In genomic region chr15:44728232-44728575, GRCh38 we compare ENCODE assay signal across 9 cellular contexts. TPM values are rescaled to one million over a fixed set of nuclear protein-coding genes. Genes with fewer than 3 reads are reported as not detected.
DNase-seq lines count a peak whose midpoint lies in the region; ATAC-seq, FAIRE-seq and TF ChIP-seq lines count a peak whose summit lies in the region.
"Not testable (repeated sequence)": the region's sequence is repeated elsewhere in the genome, so short reads cannot be mapped to it uniquely, and the experiment has no call there.
"Had no signal": no experiment of that assay in that cellular context is flagged by ENCODE, and none has a peak within 500 bp of the region (broad histone marks: within the 10 kb centered on the region; RNA-seq: fewer than 3 reads in every experiment).

No MANE protein-coding gene starts in this region.

- TF ChIP-seq EP300 in A549 (IDR thresholded peaks at IDR 0.05): not testable (repeated sequence)

- intact Hi-C loops in heart left ventricle (cut with DNase I): loop anchor here in 5 of 10 donors (2.0 kb wide), 3 partner anchors 15 to 65 kb away; partner anchors contain the start of genes SPG11 (in 3 of the 5), B2M (in 2 of the 5) and PATL2 (in 2 of the 5)

- not testable (repeated sequence) for H3K9me3 Mint-ChIP-seq in activated T-cell treated with anti-CD3 and anti-CD28 coated beads, Interleukin-2, amount 50 U/mL, for 72 hours; chondrocyte (ENCODE audit: low read depth)

- not testable (repeated sequence) for ATAC-seq in A549; GM18505 (IDR thresholded peaks at IDR 0.05; ENCODE audit: unreplicated experiment); activated T-cell treated with anti-CD3 and anti-CD28 coated beads, Interleukin-2, amount 50 U/mL, for 72 hours (replicated peaks in 1 of 2); heart left ventricle

- not testable (repeated sequence) for H4K20me1 ChIP-seq in OCI-LY3 (ENCODE audit: insufficient read depth, low read length)

- peaks cover 14% of the 10 kb centered on the region for H3K36me3 ChIP-seq in OCI-LY3 (replicated peaks; ENCODE audit: low read depth, low read length)
- peaks cover 0 to 16% (median 11%) of the 10 kb centered on the region in 9 donors for H3K36me3 ChIP-seq in heart left ventricle
- H3K36me3 ChIP-seq in mucosa of stomach (ENCODE audit: control insufficient read depth, insufficient read depth, low read length); skeletal muscle satellite cell (ENCODE audit: insufficient read depth, low read length): not testable (repeated sequence)

- not testable (repeated sequence) for H3K27me3 ChIP-seq in OCI-LY3 (ENCODE audit: low read depth, low read length); heart left ventricle; mucosa of stomach (ENCODE audit: control insufficient read depth, insufficient read depth, low read length); skeletal muscle satellite cell (ENCODE audit: control insufficient read depth, insufficient read depth, low read length)

- peak overlapping the region; percentile 71 for H3K4me2 ChIP-seq in A549
- peak overlapping the region; percentile 88 for H3K4me2 ChIP-seq in OCI-LY3 (ENCODE audit: low read length)
- H3K4me2 ChIP-seq in skeletal muscle satellite cell (ENCODE audit: low read length): peak overlapping the region; percentile 93

- FAIRE-seq in A549 (lab: Jason Lieb, UNC): not testable (repeated sequence)

- H2AFZ ChIP-seq in OCI-LY3 (ENCODE audit: low read depth, low read length): not testable (repeated sequence)

- H3K4me3 ChIP-seq in A549 (peak overlapping the region; percentile 58), OCI-LY3 (ENCODE audit: low read length) (peak overlapping the region; percentile 72), heart left ventricle (peak overlapping the region in 10 of 12 donors; percentile 43 to 92 (median 82)), skeletal muscle satellite cell (ENCODE audit: low read length) (peak overlapping the region; percentile 83)
- not testable (repeated sequence) for H3K4me3 ChIP-seq in mucosa of stomach (ENCODE audit: low read length)

- TF ChIP-seq CTCF in A549 (IDR thresholded peaks at IDR 0.05); OCI-LY3 (IDR thresholded peaks at IDR 0.05; ENCODE audit: low read depth, low read length); chondrocyte (IDR thresholded peaks at IDR 0.05); heart left ventricle (IDR thresholded peaks at IDR 0.05): not testable (repeated sequence)

- TF ChIP-seq POLR2A in A549 (IDR thresholded peaks at IDR 0.05; ENCODE audit: low read length); heart left ventricle (IDR thresholded peaks at IDR 0.05): not testable (repeated sequence)
- peak; percentile 55 for TF ChIP-seq POLR2A in GM18505 (IDR thresholded peaks at IDR 0.05; ENCODE audit: borderline replicate concordance, extremely low read depth, insufficient read depth, insufficient read length)

- POLR2A ChIA-PET in A549 (lab: Yijun Ruan, JAX): interaction anchor here (1.3 to 3.7 kb wide), 4 partner anchors 10 to 65 kb away, joined by 5 to 81 read pairs (median 14); partner anchors contain the start of genes B2M, PATL2 and SPG11

- peak overlapping the region; percentile 99 to 100 for H3K4me3 Mint-ChIP-seq in activated T-cell treated with anti-CD3 and anti-CD28 coated beads, Interleukin-2, amount 50 U/mL, for 72 hours
- peak overlapping the region; percentile 93 for H3K4me3 Mint-ChIP-seq in chondrocyte (ENCODE audit: unreplicated experiment)

- not testable (repeated sequence) for TF ChIP-seq RAD21 in A549 (conservative IDR thresholded peaks at IDR 0.05 in 1 of 2, IDR thresholded peaks at IDR 0.05 in 1 of 2)

- H3K9ac ChIP-seq in OCI-LY3 (ENCODE audit: low read length): peak overlapping the region; percentile 90; the same call in 1 of the 2 replicates
- peak overlapping the region; percentile 99 for H3K9ac ChIP-seq in mucosa of stomach (ENCODE audit: low read length)
- H3K9ac ChIP-seq in skeletal muscle satellite cell (ENCODE audit: low read depth, low read length): peak overlapping the region; percentile 88

- H3K79me2 ChIP-seq in OCI-LY3 (ENCODE audit: low read length): peaks cover 55% of the 10 kb centered on the region

- not testable (repeated sequence) for H3K27me3 Mint-ChIP-seq in activated T-cell treated with anti-CD3 and anti-CD28 coated beads, Interleukin-2, amount 50 U/mL, for 72 hours (ENCODE audit: low read depth); chondrocyte (ENCODE audit: low read depth)

- not testable (repeated sequence) for H3K9me3 ChIP-seq in A549; OCI-LY3 (ENCODE audit: insufficient read depth, low read length); heart left ventricle; mucosa of stomach (ENCODE audit: control insufficient read depth, low read length); skeletal muscle satellite cell (replicated peaks; ENCODE audit: low read length)

- WGBS in A549 (ENCODE audit: missing lambda C conversion rate): 40% methylated on average over 5 of the region's 5 CpGs
- WGBS in heart left ventricle, 4 donors: 62 to 77% (median 69%) methylated on average over 5 of the region's 5 CpGs

- DNase-seq in A549 (ENCODE audit: low read depth in 1 of 2, low spot score in 1 of 2); activated T-cell treated with anti-CD3 and anti-CD28 coated beads, Interleukin-2, amount 50 U/mL, for 72 hours; chondrocyte (ENCODE audit: low spot score); heart left ventricle: not testable (repeated sequence)

- H3K27ac ChIP-seq in A549 (peak overlapping the region; percentile 83 to 93), OCI-LY3 (ENCODE audit: low read length) (peak overlapping the region; percentile 98), heart left ventricle (peak overlapping the region; percentile 80 to 100 (median 99))

- CTCF ChIA-PET in A549 (lab: Yijun Ruan, JAX): interaction anchor here (1.0 to 2.6 kb wide), 6 partner anchors 10 to 64 kb away, joined by 3 to 11 read pairs (median 6); partner anchors contain the start of gene SPG11

- peaks cover 73% of the 10 kb centered on the region for H3K4me1 Mint-ChIP-seq in activated T-cell treated with anti-CD3 and anti-CD28 coated beads, Interleukin-2, amount 50 U/mL, for 72 hours (ENCODE audit: low read depth)
- H3K4me1 Mint-ChIP-seq in chondrocyte (ENCODE audit: low read depth): peaks cover 22% of the 10 kb centered on the region

- H3K36me3 Mint-ChIP-seq in activated T-cell treated with anti-CD3 and anti-CD28 coated beads, Interleukin-2, amount 50 U/mL, for 72 hours (ENCODE audit: insufficient read depth in 2 of 2): peaks cover 15 to 23% of the 10 kb centered on the region in 2 donors
- H3K36me3 Mint-ChIP-seq in chondrocyte (ENCODE audit: low read depth): not testable (repeated sequence)

- H3K4me1 ChIP-seq in A549: peaks cover 33% of the 10 kb centered on the region
- H3K4me1 ChIP-seq in OCI-LY3 (ENCODE audit: low read length): peaks cover 58% of the 10 kb centered on the region
- peaks cover 3 to 81% (median 43%) of the 10 kb centered on the region in 12 donors for H3K4me1 ChIP-seq in heart left ventricle
- peaks cover 23% of the 10 kb centered on the region for H3K4me1 ChIP-seq in mucosa of stomach (ENCODE audit: control insufficient read depth, insufficient read depth, low read length)
- peaks cover 24% of the 10 kb centered on the region for H3K4me1 ChIP-seq in skeletal muscle satellite cell (ENCODE audit: control insufficient read depth, insufficient read depth, low read length)

- H3K27ac Mint-ChIP-seq in activated T-cell treated with anti-CD3 and anti-CD28 coated beads, Interleukin-2, amount 50 U/mL, for 72 hours: peak overlapping the region; percentile 100
- H3K27ac Mint-ChIP-seq in chondrocyte (ENCODE audit: unreplicated experiment): peak overlapping the region; percentile 99

RNA-seq across cellular contexts. Expression of gene TRIM69, which starts 8.1 kb away (rescaled TPM):
- 9.3 and 10.4 TPM in 2 replicates for polyA plus RNA-seq in A549 (2011; rRNA removed)
- 2.6 and 2.9 TPM in 2 replicates for polyA plus RNA-seq in A549 (2012; cell fraction: cytosol; rRNA removed)
- polyA plus RNA-seq in A549 (2012; cell fraction: nucleus; rRNA removed): 1.5 and 2.7 TPM in 2 replicates
- 6.0 to 9.9 TPM (median 9.0 TPM) in 3 replicates for polyA plus RNA-seq in A549 (2017; fragmentation: RNase III; extraction: RNeasy Plus Mini Kit Qiagen cat#74134 plus additional on column Dnase treatment)
- polyA minus RNA-seq in A549 (2011; rRNA and poly(A)+ RNA removed): 6.3 and 7.3 TPM in 2 replicates
- 10 to 100 TPM; 86.1 to 92.9 TPM for total RNA-seq in activated T-cell treated with anti-CD3 and anti-CD28 coated beads, Interleukin-2, amount 50 U/mL, for 72 hours
- 9.7 to 16.6 TPM (median 12.9 TPM) in 3 replicates for total RNA-seq in chondrocyte
- total RNA-seq in heart left ventricle: 100 to 1,000 TPM in 1 of 9 donors, 10 to 100 TPM in 8; 32.6 to 122 (median 60.7) TPM
- 10 to 100 TPM; 39.1 to 53.9 TPM for polyA plus RNA-seq in heart left ventricle
- 7.6 and 8.6 TPM in 2 replicates for total RNA-seq in skeletal muscle satellite cell (2012; rRNA removed)

RNA-seq across cellular contexts. Expression of gene B2M, which starts 16.9 kb away (rescaled TPM):
- polyA plus RNA-seq in A549 (2011; rRNA removed): 823 and 934 TPM in 2 replicates
- polyA plus RNA-seq in A549 (2012; cell fraction: cytosol; rRNA removed): 284 and 325 TPM in 2 replicates
- polyA plus RNA-seq in A549 (2012; cell fraction: nucleus; rRNA removed): 183 and 334 TPM in 2 replicates
- 486 to 559 TPM (median 514 TPM) in 3 replicates for polyA plus RNA-seq in A549 (2017; fragmentation: RNase III; extraction: RNeasy Plus Mini Kit Qiagen cat#74134 plus additional on column Dnase treatment)
- polyA minus RNA-seq in A549 (2011; rRNA and poly(A)+ RNA removed): 92.0 and 99.1 TPM in 2 replicates
- 1,000 to 10,000 TPM; 5,611 to 6,275 TPM for total RNA-seq in activated T-cell treated with anti-CD3 and anti-CD28 coated beads, Interleukin-2, amount 50 U/mL, for 72 hours
- total RNA-seq in chondrocyte: 496 to 595 TPM (median 582 TPM) in 3 replicates
- 1,000 to 10,000 TPM; 1,033 to 5,448 (median 1,200) TPM for total RNA-seq in heart left ventricle
- 1,000 to 10,000 TPM in 1 of 2 donors, 100 to 1,000 TPM in 1; 808 to 1,959 TPM for polyA plus RNA-seq in heart left ventricle
- 1,199 and 2,179 TPM in 2 replicates for total RNA-seq in skeletal muscle satellite cell (2012; rRNA removed)

RNA-seq across cellular contexts. Expression of gene PATL2, which starts 17.1 kb away (rescaled TPM):
- polyA plus RNA-seq in A549 (2011; rRNA removed) (0.13 and 0.26 TPM in 2 replicates), A549 (2017; fragmentation: RNase III; extraction: RNeasy Plus Mini Kit Qiagen cat#74134 plus additional on column Dnase treatment) (0.12 to 0.13 TPM in 2 of 3 replicates, not detected in the other), heart left ventricle (1 to 10 TPM in 1 of 2 donors, under 1 TPM in 1; 0.44 to 3.3 TPM)
- polyA plus RNA-seq in A549 (2012; cell fraction: cytosol; rRNA removed): 0.05 and 0.15 TPM in 2 replicates
- 0.18 and 0.23 TPM in 2 replicates for polyA plus RNA-seq in A549 (2012; cell fraction: nucleus; rRNA removed)
- polyA minus RNA-seq in A549 (2011; rRNA and poly(A)+ RNA removed): 0.62 TPM in 1 of 2 replicates, not detected in the other
- 10 to 100 TPM; 50.8 to 52.9 TPM for total RNA-seq in activated T-cell treated with anti-CD3 and anti-CD28 coated beads, Interleukin-2, amount 50 U/mL, for 72 hours
- total RNA-seq in chondrocyte (not detected in 3 replicates), heart left ventricle (1 to 10 TPM in 7 of 9 donors, under 1 TPM in 1, not detected in 1; 0.49 to 4.2 (median 2.6) TPM)
- total RNA-seq in skeletal muscle satellite cell (2012; rRNA removed): 0.22 and 1.3 TPM in 2 replicates
- total RNA-seq: A172 had no signal

Comparison
In these comparisons a context has a peak if more than half of its experiments do, and no peak if none do; other contexts are left out.
1. RNA of gene PATL2, which starts 17.1 kb away (total RNA-seq): 50.8 to 52.9 TPM in activated T-cell treated with anti-CD3 and anti-CD28 coated beads, Interleukin-2, amount 50 U/mL, for 72 hours; 0.49 to 4.2 TPM in heart left ventricle and not detected in chondrocyte; every median in the first group is over 4 times any median in the second.
2. Peak in every context shown above with its lines, with median percentiles within 50 percentile points of each other: H3K27ac ChIP-seq, H3K4me2 ChIP-seq and H3K9ac ChIP-seq.